16 cellular contexts compared by ENCODE assay signal in genomic region chr3:66885326-66886000, GRCh38.
DNase-seq lines count a peak whose midpoint lies in the region; FAIRE-seq and TF ChIP-seq lines count a peak whose summit lies in the region.
"Had no signal": no experiment of that assay in that cellular context is flagged by ENCODE, and none has a peak within 500 bp of the region (broad histone marks: within the 10 kb centered on the region; RNA-seq: fewer than 3 reads in every experiment).

No MANE protein-coding gene starts in this region.

- no peak for TF ChIP-seq CTCF in bronchial epithelial cell (IDR thresholded peaks at IDR 0.05; ENCODE audit: insufficient read depth, low read length, severe bottlenecking)

- in situ Hi-C loops in Caki2 (cut with HindIII; ENCODE audit: low pct_unique_long_range_greater_than_20kb, low sequenced_read_pairs) (no loop called here), KBM-7 (cut with MboI; ENCODE audit: low pct_unique_long_range_greater_than_20kb, low sequenced_read_pairs) (no loop called here)

- no peak for FAIRE-seq in bronchial epithelial cell (lab: Jason Lieb, UNC)
- FAIRE-seq: HTR-8/SVneo had no signal

- H3K27me3 ChIP-seq in bronchial epithelial cell (ENCODE audit: control insufficient read depth, insufficient read depth, low read length), result no peaks in the 10 kb centered on the region

- DNase-seq in Caki2 (ENCODE audit: low read depth) (peak; percentile 76), HuH-7.5 (ENCODE audit: low spot score) (peak; percentile 1), bronchial epithelial cell (ENCODE audit: low read depth) (peak; percentile 83), kidney glomerular epithelial cell (lab: John Stamatoyannopoulos, UW) (peak; percentile 78), Kasumi-1 (lab: John Stamatoyannopoulos, UW) (no peak), KBM-7 (no peak), SW 1271 (lab: John Stamatoyannopoulos, UW) (no peak)
- DNase-seq in stimulated activated CD4-positive, alpha-beta T cell treated with anti-CD3 and anti-CD28 coated beads, Interleukin-1b, Interleukin-23, amount 100 ng/mL, for 48 hours, result no peak
- DNase-seq: activated CD4-positive, alpha-beta T cell treated with anti-CD3 and anti-CD28 coated beads, Interleukin-2, amount 10 ng/mL, durations not matched to agents 7 days and 5 days; C1 segment of cervical spinal cord; NCI-H146; NCI-H748 treated with DMSO at 0.1 percent for 48 hours; stimulated activated CD4-positive, alpha-beta T cell treated with anti-CD3 and anti-CD28 coated beads, Interleukin-2, amount 100 ng/mL, for 24 hours; stimulated activated naive CD4-positive, alpha-beta T cell had no signal

- no peaks in the 10 kb centered on the region for H3K36me3 ChIP-seq in bronchial epithelial cell (ENCODE audit: control insufficient read depth, insufficient read depth, low read length)

- H3K4me3 ChIP-seq in bronchial epithelial cell (ENCODE audit: low read depth, low read length), result no peak overlapping the region
- H3K4me3 ChIP-seq: coronary artery had no signal

Comparison
In these comparisons a context has a peak if more than half of its experiments do, and no peak if none do; other contexts are left out.
1. DNase-seq: peak in Caki2 (single experiment), HuH-7.5 (single experiment), bronchial epithelial cell (single experiment) and kidney glomerular epithelial cell (single experiment); none in Kasumi-1 (0 of 2), KBM-7 (single experiment), SW 1271 (0 of 2) and stimulated activated CD4-positive, alpha-beta T cell treated with anti-CD3 and anti-CD28 coated beads, Interleukin-1b, Interleukin-23, amount 100 ng/mL, for 48 hours (single experiment).